Comparison of ENCODE assay signal across 9 cellular contexts in genomic region chr6:124961468-124961783, GRCh38. TPM values are rescaled to one million over a fixed set of nuclear protein-coding genes. Genes with fewer than 3 reads are reported as not detected.
DNase-seq lines count a peak whose midpoint lies in the region; ATAC-seq, FAIRE-seq and TF ChIP-seq lines count a peak whose summit lies in the region.
"Had no signal": no experiment of that assay in that cellular context is flagged by ENCODE, and none has a peak within 500 bp of the region (broad histone marks: within the 10 kb centered on the region; RNA-seq: fewer than 3 reads in every experiment).

No MANE protein-coding gene starts in this region.

- 3 to 7% methylated on average over 6 of the region's 6 CpGs for WGBS in lung, 2 donors
- 8% methylated on average over 6 of the region's 6 CpGs for WGBS in thymus

- H3K27me3 ChIP-seq in bronchial epithelial cell (ENCODE audit: control insufficient read depth, insufficient read depth, low read length) (no peaks in the 10 kb centered on the region), lung (ENCODE audit: control insufficient read depth, insufficient read depth) (no peaks in the 10 kb centered on the region), thymus (ENCODE audit: control insufficient read depth, insufficient read depth) (peaks cover 20% of the 10 kb centered on the region)
- H3K27me3 ChIP-seq: BLaER1 had no signal

- H3K27me3 Mint-ChIP-seq in activated CD4-positive, alpha-beta T cell treated with anti-CD3 and anti-CD28 coated beads, Interleukin-2, amount 10 ng/mL, durations not matched to agents 24 days and 14 days: peaks cover 59% of the 10 kb centered on the region

- peak overlapping the region; percentile 69 for H3K27ac Mint-ChIP-seq in activated CD4-positive, alpha-beta T cell treated with anti-CD3 and anti-CD28 coated beads, Interleukin-2, amount 10 ng/mL, durations not matched to agents 24 days and 14 days

- TF ChIP-seq CTCF in bronchial epithelial cell (IDR thresholded peaks at IDR 0.05; ENCODE audit: insufficient read depth, low read length, severe bottlenecking) (no peak), lung (IDR thresholded peaks at IDR 0.05; ENCODE audit: control extremely low read depth, extremely low read depth) (no peak)

- FAIRE-seq in bronchial epithelial cell (lab: Jason Lieb, UNC): no peak

- H3K9me3 ChIP-seq in lung (ENCODE audit: control insufficient read depth in 2 of 2, insufficient read depth in 1 of 2, low read length in 1 of 2) (no peaks in the 10 kb centered on the region), thymus (ENCODE audit: control insufficient read depth) (no peaks in the 10 kb centered on the region)

- H3K4me3 ChIP-seq in bronchial epithelial cell (ENCODE audit: low read depth, low read length) (peak overlapping the region; percentile 65), lung (peak overlapping the region; percentile 88), thymus (ENCODE audit: low read length) (peak overlapping the region; percentile 41)
- H3K4me3 ChIP-seq: BLaER1 had no signal

- no peaks in the 10 kb centered on the region for H3K36me3 Mint-ChIP-seq in activated CD4-positive, alpha-beta T cell treated with anti-CD3 and anti-CD28 coated beads, Interleukin-2, amount 10 ng/mL, durations not matched to agents 24 days and 14 days (ENCODE audit: low read depth)

- H3K4me3 Mint-ChIP-seq in activated CD4-positive, alpha-beta T cell treated with anti-CD3 and anti-CD28 coated beads, Interleukin-2, amount 10 ng/mL, durations not matched to agents 24 days and 14 days: peak overlapping the region; percentile 83

- no peaks in the 10 kb centered on the region for H3K36me3 ChIP-seq in bronchial epithelial cell (ENCODE audit: control insufficient read depth, insufficient read depth, low read length)
- H3K36me3 ChIP-seq in lung (ENCODE audit: control insufficient read depth in 2 of 2, insufficient read depth in 2 of 2, low read length in 2 of 2): no peaks in the 10 kb centered on the region
- H3K36me3 ChIP-seq in thymus (ENCODE audit: control insufficient read depth, insufficient read depth): no peaks in the 10 kb centered on the region
- H3K36me3 ChIP-seq: BLaER1 had no signal

- H3K4me1 Mint-ChIP-seq in activated CD4-positive, alpha-beta T cell treated with anti-CD3 and anti-CD28 coated beads, Interleukin-2, amount 10 ng/mL, durations not matched to agents 24 days and 14 days: peaks cover 14% of the 10 kb centered on the region

- H3K9me3 Mint-ChIP-seq in activated CD4-positive, alpha-beta T cell treated with anti-CD3 and anti-CD28 coated beads, Interleukin-2, amount 10 ng/mL, durations not matched to agents 24 days and 14 days: peaks cover 4% of the 10 kb centered on the region

- no peak for DNase-seq in activated CD4-positive, alpha-beta T cell treated with anti-CD3 and anti-CD28 coated beads, Interleukin-2, amount 10 ng/mL, durations not matched to agents 24 days and 14 days
- no peak for DNase-seq in activated CD4-positive, alpha-beta T cell treated with anti-CD3 and anti-CD28 coated beads, Interleukin-2, amount 50 U/mL, for 48 hours
- DNase-seq in bronchial epithelial cell (ENCODE audit: low read depth): no peak
- DNase-seq in lung (ENCODE audit: low spot score): no peak
- DNase-seq in Ammon's horn (ENCODE audit: low spot score): no peak
- DNase-seq in amniotic stem cell (lab: John Stamatoyannopoulos, UW): no peak

- intact Hi-C loops in activated CD4-positive, alpha-beta T cell treated with anti-CD3 and anti-CD28 coated beads, Interleukin-2, amount 10 ng/mL, durations not matched to agents 24 days and 14 days (cut with micrococcal nuclease): loop anchor here (10.0 kb wide), 1 partner anchor 153 kb away; no protein-coding TSS in a partner anchor

- peaks cover 0 to 15% of the 10 kb centered on the region in 2 donors for H3K4me1 ChIP-seq in lung (ENCODE audit: control insufficient read depth in 2 of 2, insufficient read depth in 2 of 2, low read length in 2 of 2)
- H3K4me1 ChIP-seq in thymus (ENCODE audit: control insufficient read depth, insufficient read depth, low read length): no peaks in the 10 kb centered on the region
- H3K4me1 ChIP-seq: BLaER1 had no signal

- ATAC-seq in lung (ENCODE audit: insufficient read depth, low FRiP score) (no peak), HG03139 (IDR thresholded peaks at IDR 0.05; ENCODE audit: unreplicated experiment) (no peak)

- H3K27ac ChIP-seq in lung (ENCODE audit: low read depth in 1 of 2, low read length in 1 of 2): peak overlapping the region; percentile 91 to 93
- H3K27ac ChIP-seq in thymus (ENCODE audit: low read depth): no peak overlapping the region
- H3K27ac ChIP-seq: BLaER1 had no signal

RNA-seq across cellular contexts. Expression of gene RNF217, which starts 0.8 kb away (rescaled TPM):
- 0.72 and 1.2 TPM in 2 replicates for total RNA-seq in activated CD4-positive, alpha-beta T cell treated with anti-CD3 and anti-CD28 coated beads, Interleukin-2, amount 10 ng/mL, durations not matched to agents 24 days and 14 days
- total RNA-seq in bronchial epithelial cell (14.2 and 16.3 TPM in 2 replicates), lung (10 to 100 TPM; 22.3 to 58.6 TPM)
- polyA plus RNA-seq in lung (1 to 10 TPM; 3.1 to 4.8 TPM), thymus (7.8 TPM)
